23 cellular contexts compared by ENCODE assay signal in genomic region chr6:12719017-12719416, GRCh38. TPM values are rescaled to one million over a fixed set of nuclear protein-coding genes. Genes with fewer than 3 reads are reported as not detected.
"Had no signal": no experiment of that assay in that cellular context is flagged by ENCODE, and none has a peak within 500 bp of the region (broad histone marks: within the 10 kb centered on the region; RNA-seq: fewer than 3 reads in every experiment).

No MANE protein-coding gene starts in this region.

- H3K4me3 ChIP-seq: MG63 had no signal

- H3K36me3 ChIP-seq: MG63 had no signal

- DNase-seq: activated CD4-positive, alpha-beta memory T cell treated with anti-CD3 and anti-CD28 coated beads for 36 hours; activated CD4-positive, alpha-beta T cell treated with anti-CD3 and anti-CD28 coated beads, Interleukin-2, amount 10 ng/mL, durations not matched to agents 7 days and 5 days; activated CD4-positive, CD25-positive, alpha-beta regulatory T cell; activated CD8-positive, alpha-beta memory T cell treated with anti-CD3 and anti-CD28 coated beads for 24 hours; activated gamma-delta T cell; activated naive CD4-positive, alpha-beta T cell treated with anti-CD3 and anti-CD28 coated beads, Interleukin-2, amount 10 ng/mL, durations not matched to agents 7 days and 5 days; activated naive CD8-positive, alpha-beta T cell treated with anti-CD3 and anti-CD28 coated beads for 36 hours; activated T-cell treated with anti-CD3 and anti-CD28 coated beads, Interleukin-2, amount 50 U/mL, for 48 hours; MG63; MV-4-11; NCI-H1092 treated with DMSO at 0.1 percent for 48 hours; NCI-H1417 treated with DMSO at 0.1 percent for 48 hours; NCI-H1694; NCI-H2029; NCI-H2107; NCI-H526 treated with DMSO at 0.1 percent for 48 hours; NCI-H82; SIG-M5; T-cell; T-helper 2 cell; T1000 had no signal

- H3K27ac ChIP-seq: KMS-11 had no signal

RNA-seq across cellular contexts. Expression of gene PHACTR1, which starts 2.5 kb away (rescaled TPM):
- total RNA-seq: activated CD4-positive, alpha-beta memory T cell treated with anti-CD3 and anti-CD28 coated beads for 36 hours; NCI-H460 had no signal
